In the genomic region with DNA sequence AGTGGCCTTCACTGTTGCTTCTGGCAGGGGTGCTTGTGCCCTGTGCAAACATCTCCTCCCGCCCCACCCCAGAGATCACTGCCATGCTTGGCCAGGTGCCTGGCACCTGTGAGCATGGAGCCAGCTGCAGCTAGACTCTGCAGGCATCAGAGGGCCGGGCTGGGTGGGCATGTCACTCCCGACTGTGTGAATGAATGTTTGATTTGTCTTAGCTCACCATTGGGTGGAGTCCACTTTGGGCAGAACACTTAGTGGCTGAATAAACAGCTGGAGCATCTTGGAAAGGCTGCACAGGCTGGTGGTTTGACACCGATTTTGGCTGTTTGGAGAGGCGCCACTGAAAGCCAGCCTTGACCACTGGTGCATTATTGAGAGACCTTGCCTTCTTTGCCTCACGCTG, we compare ENCODE assay signal across 16 cellular contexts.
DNase-seq lines count a peak whose midpoint lies in the region; FAIRE-seq and TF ChIP-seq lines count a peak whose summit lies in the region.
"Had no signal": no experiment of that assay in that cellular context is flagged by ENCODE, and none has a peak within 500 bp of the region (broad histone marks: within the 10 kb centered on the region; RNA-seq: fewer than 3 reads in every experiment).

No MANE protein-coding gene starts in this region.

- no peaks in the 10 kb centered on the region for H3K79me2 ChIP-seq in OCI-LY1 (ENCODE audit: insufficient read depth, low read length)

- H3F3A ChIP-seq in OCI-LY1 (ENCODE audit: insufficient read depth, low read length) = no peaks in the 10 kb centered on the region

- no peaks in the 10 kb centered on the region for H3K27me3 ChIP-seq in OCI-LY1 (ENCODE audit: insufficient read depth, low read length)
- H3K27me3 ChIP-seq: breast epithelium, uterus had no signal

- no peaks in the 10 kb centered on the region for H3K36me3 ChIP-seq in OCI-LY1 (ENCODE audit: insufficient read depth, low read length)
- H3K36me3 ChIP-seq: breast epithelium, uterus had no signal

- peak overlapping the region; percentile 92 for H3K27ac ChIP-seq in OCI-LY1 (ENCODE audit: low read depth, low read length, poor library complexity, severe bottlenecking)
- H3K27ac ChIP-seq: breast epithelium, psoas muscle, uterus had no signal

- H3K4me3 ChIP-seq in OCI-LY1 (ENCODE audit: low read depth, low read length, poor library complexity, severe bottlenecking) = no peak overlapping the region
- H3K4me3 ChIP-seq: breast epithelium, psoas muscle, uterus had no signal

- H3K4me3 Mint-ChIP-seq in nephron = no peak overlapping the region
- H3K4me3 Mint-ChIP-seq in activated T-helper 1 cell treated with anti-CD3 and anti-CD28 coated beads, Interleukin-12 subunit alpha, Interleukin-12 subunit beta, Interleukin-2, Interleukin-4 antibody, amounts not matched to agents 30 ng/mL and 10 ng/mL and 1 ng/mL, durations not matched to agents 14 hours and 24 hours and 36 hours = no peak overlapping the region
- H3K4me3 Mint-ChIP-seq: activated CD4-positive, alpha-beta memory T cell treated with anti-CD3 and anti-CD28 coated beads, Interleukin-2, amount 10 ng/mL, durations not matched to agents 7 days and 5 days; effector memory CD8-positive, alpha-beta T cell had no signal

- TF ChIP-seq POLR2A in GM12891 (IDR thresholded peaks at IDR 0.05; ENCODE audit: low read depth, low read length) = no peak

- H3K27ac Mint-ChIP-seq in nephron = peak overlapping the region in 2 of 3 experiments; percentile 45 to 75
- no peak overlapping the region for H3K27ac Mint-ChIP-seq in activated T-helper 1 cell treated with anti-CD3 and anti-CD28 coated beads, Interleukin-12 subunit alpha, Interleukin-12 subunit beta, Interleukin-2, Interleukin-4 antibody, amounts not matched to agents 30 ng/mL and 10 ng/mL and 1 ng/mL, durations not matched to agents 14 hours and 24 hours and 36 hours
- H3K27ac Mint-ChIP-seq: activated CD4-positive, alpha-beta memory T cell treated with anti-CD3 and anti-CD28 coated beads, Interleukin-2, amount 10 ng/mL, durations not matched to agents 7 days and 5 days; effector memory CD8-positive, alpha-beta T cell had no signal

- TF ChIP-seq CTCF in OCI-LY1 (IDR thresholded peaks at IDR 0.05; ENCODE audit: low read length) = no peak
- TF ChIP-seq CTCF in nephron (IDR thresholded peaks at IDR 0.05; ENCODE audit: unreplicated experiment in 3 of 3) = no peak

- DNase-seq in DMS53 treated with DMSO at 0.1 percent for 48 hours (lab: John Stamatoyannopoulos, UW; ENCODE audit: unreplicated experiment) (peak; percentile 59), NCI-H146 (lab: John Stamatoyannopoulos, UW) (peak; percentile 86), NCI-H1694 (lab: John Stamatoyannopoulos, UW) (no peak), GM12891 (ENCODE audit: insufficient read length, low spot score) (no peak)
- DNase-seq in activated T-helper 1 cell treated with anti-CD3 and anti-CD28 coated beads, Interleukin-12 subunit alpha, Interleukin-12 subunit beta, Interleukin-2, Interleukin-4 antibody, amounts not matched to agents 30 ng/mL and 10 ng/mL and 1 ng/mL, durations not matched to agents 14 hours and 24 hours and 36 hours (ENCODE audit: low spot score) = no peak
- DNase-seq in activated CD8-positive, alpha-beta memory T cell treated with anti-CD3 and anti-CD28 coated beads for 24 hours = no peak
- DNase-seq: activated CD4-positive, alpha-beta memory T cell treated with anti-CD3 and anti-CD28 coated beads, Interleukin-2, amount 10 ng/mL, durations not matched to agents 7 days and 5 days; activated naive CD4-positive, alpha-beta T cell treated with anti-CD3 and anti-CD28 coated beads, Interleukin-2, amount 50 U/mL, for 16 hours; effector memory CD8-positive, alpha-beta T cell; IMR-90; uterus had no signal

- intact Hi-C loops in activated T-helper 1 cell treated with anti-CD3 and anti-CD28 coated beads, Interleukin-12 subunit alpha, Interleukin-12 subunit beta, Interleukin-2, Interleukin-4 antibody, amounts not matched to agents 30 ng/mL and 10 ng/mL and 1 ng/mL, durations not matched to agents 14 hours and 24 hours and 36 hours (cut with micrococcal nuclease) = no loop called here

- peaks cover 72% of the 10 kb centered on the region for H3K4me1 Mint-ChIP-seq in nephron
- no peaks in the 10 kb centered on the region for H3K4me1 Mint-ChIP-seq in activated T-helper 1 cell treated with anti-CD3 and anti-CD28 coated beads, Interleukin-12 subunit alpha, Interleukin-12 subunit beta, Interleukin-2, Interleukin-4 antibody, amounts not matched to agents 30 ng/mL and 10 ng/mL and 1 ng/mL, durations not matched to agents 14 hours and 24 hours and 36 hours (ENCODE audit: low read depth)
- H3K4me1 Mint-ChIP-seq: activated CD4-positive, alpha-beta memory T cell treated with anti-CD3 and anti-CD28 coated beads, Interleukin-2, amount 10 ng/mL, durations not matched to agents 7 days and 5 days had no signal

- peaks cover 45% of the 10 kb centered on the region for H3K4me1 ChIP-seq in OCI-LY1 (ENCODE audit: insufficient read depth, low read length, severe bottlenecking)
- H3K4me1 ChIP-seq: breast epithelium, psoas muscle, uterus had no signal

- no peak for FAIRE-seq in GM12891 (lab: Jason Lieb, UNC)
- FAIRE-seq: frontal cortex had no signal

- peaks cover under 1% of the 10 kb centered on the region; the same call in 1 of the 2 replicates for H3K9me3 ChIP-seq in OCI-LY1 (ENCODE audit: low read length)
- H3K9me3 ChIP-seq: breast epithelium, psoas muscle, uterus had no signal

- H3K4me2 ChIP-seq in OCI-LY1 (ENCODE audit: low read length) = peak overlapping the region; percentile 25; the same call in 1 of the 2 replicates

- no peaks in the 10 kb centered on the region for H3K9me2 ChIP-seq in OCI-LY1 (ENCODE audit: low read depth, low read length)

- no peaks in the 10 kb centered on the region for H3K27me3 Mint-ChIP-seq in nephron (ENCODE audit: low read depth)
- H3K27me3 Mint-ChIP-seq in activated T-helper 1 cell treated with anti-CD3 and anti-CD28 coated beads, Interleukin-12 subunit alpha, Interleukin-12 subunit beta, Interleukin-2, Interleukin-4 antibody, amounts not matched to agents 30 ng/mL and 10 ng/mL and 1 ng/mL, durations not matched to agents 14 hours and 24 hours and 36 hours (ENCODE audit: insufficient read depth) = peaks cover 9% of the 10 kb centered on the region
- H3K27me3 Mint-ChIP-seq: activated CD4-positive, alpha-beta memory T cell treated with anti-CD3 and anti-CD28 coated beads, Interleukin-2, amount 10 ng/mL, durations not matched to agents 7 days and 5 days; effector memory CD8-positive, alpha-beta T cell had no signal

- peaks cover 6% of the 10 kb centered on the region for H3K9me3 Mint-ChIP-seq in nephron
- H3K9me3 Mint-ChIP-seq in activated T-helper 1 cell treated with anti-CD3 and anti-CD28 coated beads, Interleukin-12 subunit alpha, Interleukin-12 subunit beta, Interleukin-2, Interleukin-4 antibody, amounts not matched to agents 30 ng/mL and 10 ng/mL and 1 ng/mL, durations not matched to agents 14 hours and 24 hours and 36 hours = no peaks in the 10 kb centered on the region
- H3K9me3 Mint-ChIP-seq: effector memory CD8-positive, alpha-beta T cell had no signal

- peaks cover 4% of the 10 kb centered on the region for H3K36me3 Mint-ChIP-seq in nephron (ENCODE audit: low read depth)
- H3K36me3 Mint-ChIP-seq in activated T-helper 1 cell treated with anti-CD3 and anti-CD28 coated beads, Interleukin-12 subunit alpha, Interleukin-12 subunit beta, Interleukin-2, Interleukin-4 antibody, amounts not matched to agents 30 ng/mL and 10 ng/mL and 1 ng/mL, durations not matched to agents 14 hours and 24 hours and 36 hours (ENCODE audit: low read depth) = no peaks in the 10 kb centered on the region

- no peaks in the 10 kb centered on the region for H4K20me1 ChIP-seq in OCI-LY1 (ENCODE audit: insufficient read depth, low read length)

- H3K9ac ChIP-seq in OCI-LY1 (ENCODE audit: low read length) = peak overlapping the region; percentile 15; the same call in 1 of the 2 replicates

- 0 out of 2 replicates have a peak overlapping the region, but pooled peaks have one; percentile 52 for H2AFZ ChIP-seq in OCI-LY1 (ENCODE audit: low read length)

TF ChIP-seq in GM12891, 5 proteins besides CTCF, POLR2A, EP300 and RAD21:
- TF ChIP-seq PAX5 (IDR thresholded peaks at IDR 0.05; ENCODE audit: insufficient read depth, low read length, severe bottlenecking) (no peak), POU2F2 (IDR thresholded peaks at IDR 0.05; ENCODE audit: low read depth, low read length) (no peak), TAF1 (IDR thresholded peaks at IDR 0.05; ENCODE audit: low read depth, low read length) (no peak), SPI1 (IDR thresholded peaks at IDR 0.05; ENCODE audit: low read depth, low read length) (no peak), POLR2AphosphoS5 (IDR thresholded peaks at IDR 0.05; ENCODE audit: low read depth, low read length) (no peak)

Comparison
In these comparisons a context has a peak if more than half of its experiments do, and no peak if none do; other contexts are left out.
1. DNase-seq: peak in DMS53 treated with DMSO at 0.1 percent for 48 hours (single experiment) and NCI-H146 (single experiment); none in NCI-H1694 (single experiment), GM12891 (single experiment), activated T-helper 1 cell treated with anti-CD3 and anti-CD28 coated beads, Interleukin-12 subunit alpha, Interleukin-12 subunit beta, Interleukin-2, Interleukin-4 antibody, amounts not matched to agents 30 ng/mL and 10 ng/mL and 1 ng/mL, durations not matched to agents 14 hours and 24 hours and 36 hours (single experiment) and activated CD8-positive, alpha-beta memory T cell treated with anti-CD3 and anti-CD28 coated beads for 24 hours (single experiment).